ENCODE assay signal across 8 cellular contexts in the genomic region with DNA sequence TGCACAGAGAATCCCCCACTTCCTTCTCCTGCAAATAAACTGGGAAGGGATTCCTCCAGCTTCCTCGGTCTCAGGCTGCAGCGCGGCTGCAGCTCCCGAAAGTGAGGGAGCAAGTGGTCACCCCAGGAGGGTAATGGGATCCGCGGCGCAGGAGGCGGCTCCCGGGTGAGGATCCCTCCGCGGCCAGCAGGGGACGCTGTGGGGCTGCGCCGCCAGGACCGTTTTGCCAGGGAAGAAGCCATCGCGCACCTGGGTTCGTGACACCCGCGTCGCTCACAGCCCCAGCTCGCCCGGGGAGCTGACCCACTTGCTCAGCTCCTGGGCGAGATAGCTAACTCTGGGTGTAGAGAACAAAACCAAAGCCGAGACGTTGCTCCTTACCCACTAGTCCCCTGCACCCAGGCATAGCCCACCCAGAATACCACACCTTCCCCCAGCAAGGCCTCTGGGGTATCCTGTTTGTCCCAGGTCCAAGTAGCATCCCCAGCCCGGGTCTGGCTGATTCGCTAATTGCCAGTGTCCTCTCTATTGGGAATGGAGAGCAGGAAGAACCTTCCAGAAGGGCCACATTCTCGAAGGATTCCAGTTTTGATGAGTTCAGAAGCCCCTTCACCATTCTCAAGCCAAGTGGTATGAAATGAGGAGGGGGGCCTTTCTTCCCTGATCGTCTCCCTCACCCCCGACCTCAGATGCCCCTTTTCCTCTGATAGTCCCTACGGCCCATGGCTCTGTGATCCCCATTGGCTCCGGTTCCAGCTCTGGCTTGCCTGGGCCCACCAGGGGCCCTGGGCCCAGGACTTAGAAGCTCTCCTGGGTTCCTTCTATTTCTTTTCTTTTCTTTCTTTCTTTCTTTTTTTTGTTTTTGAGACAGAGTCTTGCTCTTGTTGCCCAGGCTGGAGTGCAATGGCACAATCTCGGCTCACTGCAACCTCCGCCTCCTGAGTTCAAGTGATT. TPM values are rescaled to one million over a fixed set of nuclear protein-coding genes. Genes with fewer than 3 reads are reported as not detected.
A peak's percentile ranks its signal among the peaks of the same experiment; 100 is the strongest.
DNase-seq lines count a peak whose midpoint lies in the region; FAIRE-seq and TF ChIP-seq lines count a peak whose summit lies in the region.

No MANE protein-coding gene starts in this region.

- H3K4me3 ChIP-seq in H1 (ENCODE audit: extremely low read depth in 1 of 4, insufficient read depth in 2 of 4, low read depth in 3 of 4, low read length in 4 of 4): no peak overlapping the region

- 28% methylated on average over 34 of the region's 35 CpGs; no CpG with 5 or more reads in 1 of the 2 experiments for WGBS in H1 (ENCODE audit: extremely low coverage in 1 of 2, insufficient coverage in 1 of 2, insufficient read length in 1 of 2, insufficient replicate concordance in 2 of 2, low coverage in 1 of 2, low lambda C conversion rate in 2 of 2, missing lambda C conversion rate in 1 of 2), 2 experiments

- POLR2A ChIA-PET in H1 (lab: Charles Lee; ENCODE audit: partially characterized antibody): interaction anchor here (1.1 to 6.3 kb wide), 3 partner anchors 17 to 43 kb away, joined by 3 to 42 read pairs (median 6); a partner anchor contains a TSS

- H3K79me1 ChIP-seq in H1 (ENCODE audit: low read depth, low read length): no peaks in the 10 kb centered on the region; the same call in 1 of the 2 replicates

- H3K4me2 ChIP-seq in H1 (ENCODE audit: insufficient read depth in 1 of 2, low read depth in 2 of 2, low read length in 2 of 2): peak overlapping the region in 1 of 2 experiments; percentile 47; a peak in 3 of 4 replicates

- H2BK20ac ChIP-seq in H1 (ENCODE audit: low read length): no peak overlapping the region

- H3K36me3 ChIP-seq in H1 (ENCODE audit: control insufficient read depth in 2 of 4, insufficient read depth in 4 of 4, low read length in 3 of 4): no peaks in the 10 kb centered on the region

- FAIRE-seq in H1 (lab: Jason Lieb, UNC): no peak

- TF ChIP-seq EP300 in H1 (IDR thresholded peaks at IDR 0.05; ENCODE audit: borderline replicate concordance in 1 of 2, low read depth in 2 of 2, low read length in 2 of 2): peak in 1 of 2 experiments; percentile 43; a peak in 1 of 3 replicates

- H3K9ac ChIP-seq in H1 (replicated peaks in 1 of 4; ENCODE audit: extremely low read depth in 1 of 4, low read depth in 3 of 4, low read length in 3 of 4): no peak overlapping the region

- H2AFZ ChIP-seq in H1 (ENCODE audit: low read length): no peak overlapping the region

- H2BK12ac ChIP-seq in H1 (ENCODE audit: low read depth, low read length): no peak overlapping the region

- no peaks in the 10 kb centered on the region for H3K9me3 ChIP-seq in H1 (ENCODE audit: insufficient read depth in 2 of 2, low read depth in 1 of 2, low read length in 1 of 2)

- H2BK5ac ChIP-seq in H1 (ENCODE audit: low read depth, low read length): no peak overlapping the region

- CTCF ChIA-PET in H1 (lab: Charles Lee; ENCODE audit: partially characterized antibody): interaction anchor here (0.6 to 10.8 kb wide), 39 partner anchors 7 to 196 kb away, joined by 3 to 260 read pairs (median 4); a partner anchor contains a TSS

- H3K4ac ChIP-seq in H1 (replicated peaks; ENCODE audit: insufficient read length, low read depth, low read length): no peak overlapping the region

- no peak overlapping the region for H2AK5ac ChIP-seq in H1 (ENCODE audit: low read depth, low read length)

- peak; percentile 91 to 92 for TF ChIP-seq RAD21 in H1 (IDR thresholded peaks at IDR 0.05 in 1 of 2, conservative IDR thresholded peaks at IDR 0.05 in 1 of 2; ENCODE audit: low read depth in 2 of 2, low read length in 2 of 2)

- no peak overlapping the region for H3K56ac ChIP-seq in H1 (replicated peaks; ENCODE audit: insufficient read length, low read depth, low read length)

- H4K5ac ChIP-seq in H1 (ENCODE audit: insufficient read length, low read depth, low read length): no peak overlapping the region

- no peaks in the 10 kb centered on the region for H3K79me2 ChIP-seq in H1 (ENCODE audit: control insufficient read depth in 1 of 2, insufficient read depth in 2 of 2, low read length in 2 of 2)

- peak; percentile 62 for DNase-seq in HCEC 1CT
- DNase-seq in NCI-H524 (lab: John Stamatoyannopoulos, UW): peak; percentile 73 to 84
- DNase-seq in activated CD8-positive, alpha-beta memory T cell treated with anti-CD3 and anti-CD28 coated beads for 1 hour (ENCODE audit: extremely low read depth in 1 of 2, low read depth in 1 of 2): peak; percentile 56 to 75
- peak; percentile 49 to 96 for DNase-seq in H1 (ENCODE audit: low read depth in 1 of 2, low spot score in 2 of 2)
- peak; percentile 71 for DNase-seq in mucosa of gallbladder (ENCODE audit: low spot score)
- DNase-seq in stimulated activated CD8-positive, alpha-beta memory T cell treated with anti-CD3 and anti-CD28 coated beads, Interleukin-4, amount 100 ng/mL, for 4 hours (ENCODE audit: low read depth in 2 of 2, low spot score in 1 of 2): peak; percentile 52 to 62
- no peak for DNase-seq in GOT3 (lab: John Stamatoyannopoulos, UW)

- H4K91ac ChIP-seq in H1 (replicated peaks; ENCODE audit: insufficient read length, low read length): no peak overlapping the region

- H3K18ac ChIP-seq in H1 (ENCODE audit: extremely low read depth, low read length): no peak overlapping the region

- TF ChIP-seq CTCF in C4-2B (conservative IDR thresholded peaks at IDR 0.05): peak; percentile 100
- peak; percentile 97 to 99 (median 99) for TF ChIP-seq CTCF in H1 (IDR thresholded peaks at IDR 0.05; ENCODE audit: control extremely low read depth in 1 of 3, insufficient read depth in 1 of 3, low read depth in 1 of 3, low read length in 3 of 3)

- H2BK120ac ChIP-seq in H1 (replicated peaks; ENCODE audit: low read depth, low read length): no peak overlapping the region

- H2BK15ac ChIP-seq in H1 (ENCODE audit: low read length): peak overlapping the region; percentile 36; the same call in 1 of the 2 replicates

- H3K23ac ChIP-seq in H1 (ENCODE audit: insufficient read length): no peak overlapping the region

- H3K27ac ChIP-seq in C4-2B (no peak overlapping the region), H1 (ENCODE audit: low read depth, low read length) (no peak overlapping the region)

- H3K27me3 ChIP-seq in H1 (replicated peaks in 1 of 4; ENCODE audit: control insufficient read depth in 3 of 4, extremely low read depth in 1 of 4, insufficient read depth in 3 of 4, low read length in 3 of 4): peaks cover 0 to 5% (median 0%) of the 10 kb centered on the region in 4 experiments; a peak in 3 of 7 replicates

- H4K20me1 ChIP-seq in H1 (replicated peaks in 1 of 2; ENCODE audit: control insufficient read depth in 1 of 2, insufficient read depth in 2 of 2, low read length in 2 of 2): peaks cover 0 to 1% of the 10 kb centered on the region in 2 experiments

- no peak for TF ChIP-seq POLR2A in H1 (IDR thresholded peaks at IDR 0.05; ENCODE audit: control extremely low read depth in 1 of 2, low read depth in 2 of 2, low read length in 2 of 2)

- no peak overlapping the region for H4K8ac ChIP-seq in H1 (ENCODE audit: extremely low read depth, insufficient read depth, low read length)

- H3K4me1 ChIP-seq in H1 (replicated peaks in 1 of 4; ENCODE audit: control insufficient read depth in 3 of 4, insufficient read depth in 4 of 4, low read length in 3 of 4): peaks cover 0 to 19% (median 10%) of the 10 kb centered on the region in 4 experiments; a peak in 6 of 7 replicates

- H3K23me2 ChIP-seq in H1 (ENCODE audit: low read depth, low read length): no peaks in the 10 kb centered on the region

- H3K14ac ChIP-seq in H1 (ENCODE audit: insufficient read length): no peak overlapping the region

RNA-seq across cellular contexts. Expression of a gene that starts 14.1 kb away (rescaled TPM):
- 3.7 and 4.0 TPM in 2 replicates for total RNA-seq in H1 (2021; fragmentation: NEBNext Ultra II Directional; extraction: Animal tissue kit (Norgen Biotek cat#: 25700))
- polyA plus RNA-seq in H1 (2011; rRNA removed): 2.7 and 3.3 TPM in 2 replicates
- 1.7 TPM for polyA plus RNA-seq in H1 (2011; cell fraction: cytosol; rRNA removed)
- 1.7 TPM for polyA plus RNA-seq in H1 (2011; cell fraction: nucleus; rRNA removed)
- polyA plus RNA-seq in H1 (2012, experiment 1 of 2): 1.4 to 3.4 TPM (median 2.9 TPM) in 4 replicates
- polyA plus RNA-seq in H1 (2012, experiment 2 of 2): 4.0 TPM
- 2.8 TPM for polyA plus RNA-seq in H1 (2013, experiment 1 of 2)
- polyA plus RNA-seq in H1 (2013, experiment 2 of 2): 2.8 TPM
- polyA minus RNA-seq in H1 (2011; rRNA and poly(A)+ RNA removed): 0.19 and 1.4 TPM in 2 replicates
- 0.66 TPM for polyA minus RNA-seq in H1 (2011; cell fraction: cytosol; rRNA and poly(A)+ RNA removed)
- 0.80 TPM for polyA minus RNA-seq in H1 (2011; cell fraction: nucleus; rRNA and poly(A)+ RNA removed)
- 14.7 TPM for total RNA-seq in mucosa of gallbladder

RNA-seq across cellular contexts. Expression of a gene that starts 16.5 kb away (rescaled TPM):
- total RNA-seq in H1 (2021; fragmentation: NEBNext Ultra II Directional; extraction: Animal tissue kit (Norgen Biotek cat#: 25700)): 1.4 and 2.1 TPM in 2 replicates
- polyA plus RNA-seq in H1 (2011; rRNA removed): 0.77 and 1.1 TPM in 2 replicates
- 1.4 TPM for polyA plus RNA-seq in H1 (2011; cell fraction: cytosol; rRNA removed)
- polyA plus RNA-seq in H1 (2011; cell fraction: nucleus; rRNA removed): 3.1 TPM
- 1.1 to 1.6 TPM (median 1.5 TPM) in 4 replicates for polyA plus RNA-seq in H1 (2012, experiment 1 of 2)
- 2.3 TPM for polyA plus RNA-seq in H1 (2012, experiment 2 of 2)
- polyA plus RNA-seq in H1 (2013, experiment 1 of 2): 2.0 TPM
- polyA plus RNA-seq in H1 (2013, experiment 2 of 2): 1.5 TPM
- polyA minus RNA-seq in H1 (2011; rRNA and poly(A)+ RNA removed): 0.12 and 0.22 TPM in 2 replicates
- not detected for polyA minus RNA-seq in H1 (2011; cell fraction: cytosol; rRNA and poly(A)+ RNA removed)
- 3.5 TPM for polyA minus RNA-seq in H1 (2011; cell fraction: nucleus; rRNA and poly(A)+ RNA removed)
- total RNA-seq in mucosa of gallbladder: 4.3 TPM

RNA-seq across cellular contexts. Expression of a gene that starts 22.1 kb away (rescaled TPM):
- 25.9 and 26.2 TPM in 2 replicates for total RNA-seq in H1 (2021; fragmentation: NEBNext Ultra II Directional; extraction: Animal tissue kit (Norgen Biotek cat#: 25700))
- 21.2 and 27.9 TPM in 2 replicates for polyA plus RNA-seq in H1 (2011; rRNA removed)
- polyA plus RNA-seq in H1 (2011; cell fraction: cytosol; rRNA removed): 15.5 TPM
- 46.6 TPM for polyA plus RNA-seq in H1 (2011; cell fraction: nucleus; rRNA removed)
- 16.4 to 25.4 TPM (median 22.4 TPM) in 4 replicates for polyA plus RNA-seq in H1 (2012, experiment 1 of 2)
- 15.6 TPM for polyA plus RNA-seq in H1 (2012, experiment 2 of 2)
- polyA plus RNA-seq in H1 (2013, experiment 1 of 2): 30.8 TPM
- 30.3 TPM for polyA plus RNA-seq in H1 (2013, experiment 2 of 2)
- polyA minus RNA-seq in H1 (2011; rRNA and poly(A)+ RNA removed): 12.5 and 16.5 TPM in 2 replicates
- 16.4 TPM for polyA minus RNA-seq in H1 (2011; cell fraction: cytosol; rRNA and poly(A)+ RNA removed)
- polyA minus RNA-seq in H1 (2011; cell fraction: nucleus; rRNA and poly(A)+ RNA removed): 22.9 TPM
- total RNA-seq in mucosa of gallbladder: 48.8 TPM

RNA-seq across cellular contexts. Expression of a gene that starts 56.0 kb away (rescaled TPM):
- total RNA-seq in H1 (2021; fragmentation: NEBNext Ultra II Directional; extraction: Animal tissue kit (Norgen Biotek cat#: 25700)): not detected in 2 replicates
- polyA plus RNA-seq in H1 (2011; rRNA removed): 0.53 and 1.1 TPM in 2 replicates
- polyA plus RNA-seq in H1 (2011; cell fraction: cytosol; rRNA removed): 0.43 TPM
- polyA plus RNA-seq in H1 (2011; cell fraction: nucleus; rRNA removed): 1.5 TPM
- 0.46 to 0.76 TPM (median 0.68 TPM) in 4 replicates for polyA plus RNA-seq in H1 (2012, experiment 1 of 2)
- polyA plus RNA-seq in H1 (2012, experiment 2 of 2): not detected
- polyA plus RNA-seq in H1 (2013, experiment 1 of 2): 0.16 TPM
- 0.13 TPM for polyA plus RNA-seq in H1 (2013, experiment 2 of 2)
- polyA minus RNA-seq in H1 (2011; rRNA and poly(A)+ RNA removed): not detected in 2 replicates
- polyA minus RNA-seq in H1 (2011; cell fraction: cytosol; rRNA and poly(A)+ RNA removed): not detected
- not detected for polyA minus RNA-seq in H1 (2011; cell fraction: nucleus; rRNA and poly(A)+ RNA removed)
- not detected for total RNA-seq in mucosa of gallbladder
